Comparison of ENCODE assay signal across 10 cellular contexts in genomic region chr11:7252683-7253213, GRCh38. TPM values are rescaled to one million over a fixed set of nuclear protein-coding genes. Genes with fewer than 3 reads are reported as not detected.
DNase-seq lines count a peak whose midpoint lies in the region; ATAC-seq and TF ChIP-seq lines count a peak whose summit lies in the region.
"Had no signal": no experiment of that assay in that cellular context is flagged by ENCODE, and none has a peak within 500 bp of the region (broad histone marks: within the 10 kb centered on the region; RNA-seq: fewer than 3 reads in every experiment).

No MANE protein-coding gene starts in this region.

- H3K9ac ChIP-seq in mesenchymal stem cell (ENCODE audit: low read length) = no peak overlapping the region
- H3K9ac ChIP-seq: BLaER1 treated with 17β-estradiol and CSF1 and Interleukin-3, amounts not matched to agents 10 nM and 100 nM had no signal

- H3K18ac ChIP-seq in mesenchymal stem cell (ENCODE audit: low read depth in 1 of 2, low read length in 2 of 2) = no peak overlapping the region

- no peak for TF ChIP-seq CTCF in coronary artery (IDR thresholded peaks at IDR 0.05)
- TF ChIP-seq CTCF in tibial artery (IDR thresholded peaks at IDR 0.05) = no peak

- intact Hi-C loops in activated naive CD4-positive, alpha-beta T cell treated with anti-CD3 and anti-CD28 coated beads for 36 hours (cut with micrococcal nuclease) = no loop called here
- intact Hi-C loops in tibial artery (cut with DNase I; ENCODE audit: low total_unique reads) = no loop called here

- H2BK15ac ChIP-seq in mesenchymal stem cell (ENCODE audit: low read depth, poor library complexity, severe bottlenecking) = no peak overlapping the region

- no peak for ATAC-seq in activated naive CD4-positive, alpha-beta T cell treated with anti-CD3 and anti-CD28 coated beads, Interleukin-2, amount 50 U/mL, for 72 hours
- ATAC-seq in GM18861 (IDR thresholded peaks at IDR 0.05; ENCODE audit: unreplicated experiment) = no peak

- no peaks in the 10 kb centered on the region for H3K36me3 ChIP-seq in mesenchymal stem cell (ENCODE audit: control insufficient read depth in 1 of 2, insufficient read depth in 2 of 2, low read depth in 1 of 2, low read length in 2 of 2)
- H3K36me3 ChIP-seq in tibial artery = no peaks in the 10 kb centered on the region
- H3K36me3 ChIP-seq: BLaER1 treated with 17β-estradiol and CSF1 and Interleukin-3, amounts not matched to agents 10 nM and 100 nM had no signal

- peak overlapping the region; percentile 90 for H3K4me3 ChIP-seq in coronary artery
- H3K4me3 ChIP-seq in mesenchymal stem cell (ENCODE audit: insufficient read depth in 1 of 2, low read depth in 1 of 2, low read length in 2 of 2) = no peak overlapping the region
- peak overlapping the region; percentile 45 to 57 for H3K4me3 ChIP-seq in tibial artery
- H3K4me3 ChIP-seq: BLaER1 treated with 17β-estradiol and CSF1 and Interleukin-3, amounts not matched to agents 10 nM and 100 nM had no signal

- H3K4ac ChIP-seq in mesenchymal stem cell (ENCODE audit: low read depth in 1 of 2, low read length in 2 of 2) = no peak overlapping the region

- no peak for DNase-seq in activated naive CD4-positive, alpha-beta T cell treated with anti-CD3 and anti-CD28 coated beads for 36 hours
- DNase-seq in activated naive CD4-positive, alpha-beta T cell treated with anti-CD3 and anti-CD28 coated beads, Interleukin-2, amount 50 U/mL, for 72 hours (ENCODE audit: low spot score in 2 of 2) = no peak
- DNase-seq in coronary artery (ENCODE audit: low spot score) = no peak
- no peak for DNase-seq in mesenchymal stem cell
- peak in 1 of 2 donors; percentile 60 for DNase-seq in tibial artery
- no peak for DNase-seq in pons (ENCODE audit: low spot score)
- no peak for DNase-seq in occipital lobe (lab: John Stamatoyannopoulos, UW)
- DNase-seq: NCI-H524 treated with DMSO at 0.1 percent for 48 hours had no signal

- H3K4me3 Mint-ChIP-seq in activated naive CD4-positive, alpha-beta T cell treated with anti-CD3 and anti-CD28 coated beads for 36 hours = peak overlapping the region; percentile 38

- H4K91ac ChIP-seq in mesenchymal stem cell (ENCODE audit: low read length) = no peak overlapping the region

- H2BK12ac ChIP-seq in mesenchymal stem cell (ENCODE audit: low read length in 2 of 2) = no peak overlapping the region

- peak overlapping the region; percentile 98 for H3K4me2 ChIP-seq in mesenchymal stem cell (ENCODE audit: low read length, poor library complexity, severe bottlenecking)
- H3K4me2 ChIP-seq: BLaER1 treated with 17β-estradiol and CSF1 and Interleukin-3, amounts not matched to agents 10 nM and 100 nM had no signal

- no peak overlapping the region for H4K8ac ChIP-seq in mesenchymal stem cell (ENCODE audit: low read length)

- WGBS in mesenchymal stem cell = 10% methylated on average over 32 of the region's 33 CpGs

- H2BK5ac ChIP-seq in mesenchymal stem cell (ENCODE audit: low read depth, low read length, poor library complexity, severe bottlenecking) = no peak overlapping the region

- no peak overlapping the region for H2AK5ac ChIP-seq in mesenchymal stem cell (ENCODE audit: low read length, severe bottlenecking)

- H3K9me3 ChIP-seq in mesenchymal stem cell (ENCODE audit: control insufficient read depth, low read length) = no peaks in the 10 kb centered on the region
- no peaks in the 10 kb centered on the region for H3K9me3 ChIP-seq in tibial artery

- H3K27me3 Mint-ChIP-seq in activated naive CD4-positive, alpha-beta T cell treated with anti-CD3 and anti-CD28 coated beads for 36 hours (ENCODE audit: low read depth) = peaks cover 51% of the 10 kb centered on the region

- CTCF ChIA-PET in activated naive CD4-positive, alpha-beta T cell treated with anti-CD3 and anti-CD28 coated beads for 36 hours (lab: Charles Lee) = no interaction called here

- no peak overlapping the region for H2AFZ ChIP-seq in mesenchymal stem cell (ENCODE audit: low read depth, low read length)

- H3K14ac ChIP-seq in mesenchymal stem cell (ENCODE audit: low read length in 2 of 2) = no peak overlapping the region

- no peaks in the 10 kb centered on the region for H3K4me1 Mint-ChIP-seq in activated naive CD4-positive, alpha-beta T cell treated with anti-CD3 and anti-CD28 coated beads for 36 hours (ENCODE audit: low read depth)

- no peaks in the 10 kb centered on the region for H3K79me1 ChIP-seq in mesenchymal stem cell (replicated peaks; ENCODE audit: low read length, poor library complexity, severe bottlenecking)

- H3K4me1 ChIP-seq in mesenchymal stem cell (ENCODE audit: control insufficient read depth, insufficient read depth, low read depth, low read length) (peaks cover 16% of the 10 kb centered on the region), tibial artery (peaks cover 0 to 18% (median 13%) of the 10 kb centered on the region in 4 donors)
- H3K4me1 ChIP-seq: BLaER1 treated with 17β-estradiol and CSF1 and Interleukin-3, amounts not matched to agents 10 nM and 100 nM had no signal

- no peaks in the 10 kb centered on the region for H3K9me3 Mint-ChIP-seq in activated naive CD4-positive, alpha-beta T cell treated with anti-CD3 and anti-CD28 coated beads for 36 hours
- H3K9me3 Mint-ChIP-seq in activated naive CD4-positive, alpha-beta T cell treated with anti-CD3 and anti-CD28 coated beads, Interleukin-2, amount 50 U/mL, for 72 hours = no peaks in the 10 kb centered on the region

- no peak overlapping the region for H3K23ac ChIP-seq in mesenchymal stem cell (ENCODE audit: low read length in 2 of 2)

- H3K27me3 ChIP-seq in mesenchymal stem cell (ENCODE audit: control insufficient read depth in 1 of 2, insufficient read depth in 1 of 2, low read length in 2 of 2) (peaks cover 50 to 64% of the 10 kb centered on the region in 2 experiments), tibial artery (peaks cover 0 to 25% of the 10 kb centered on the region in 2 donors)
- H3K27me3 ChIP-seq: BLaER1 treated with 17β-estradiol and CSF1 and Interleukin-3, amounts not matched to agents 10 nM and 100 nM had no signal

- H3K27ac Mint-ChIP-seq in activated naive CD4-positive, alpha-beta T cell treated with anti-CD3 and anti-CD28 coated beads for 36 hours = no peak overlapping the region
- no peak overlapping the region for H3K27ac Mint-ChIP-seq in activated naive CD4-positive, alpha-beta T cell treated with anti-CD3 and anti-CD28 coated beads, Interleukin-2, amount 50 U/mL, for 72 hours

- H2BK120ac ChIP-seq in mesenchymal stem cell (ENCODE audit: low read depth, low read length) = no peak overlapping the region

- H3K27ac ChIP-seq in coronary artery (peak overlapping the region; percentile 4 to 66), mesenchymal stem cell (ENCODE audit: low read length, poor library complexity, severe bottlenecking) (no peak overlapping the region), tibial artery (no peak overlapping the region)
- H3K27ac ChIP-seq: BLaER1 treated with 17β-estradiol and CSF1 and Interleukin-3, amounts not matched to agents 10 nM and 100 nM had no signal

- H3K36me3 Mint-ChIP-seq in activated naive CD4-positive, alpha-beta T cell treated with anti-CD3 and anti-CD28 coated beads for 36 hours (ENCODE audit: low read depth) = no peaks in the 10 kb centered on the region
- peaks cover 0 to 4% of the 10 kb centered on the region in 2 donors for H3K36me3 Mint-ChIP-seq in activated naive CD4-positive, alpha-beta T cell treated with anti-CD3 and anti-CD28 coated beads, Interleukin-2, amount 50 U/mL, for 72 hours

RNA-seq across cellular contexts. Expression of gene SYT9, which starts 1.0 kb away (rescaled TPM):
- not detected for total RNA-seq in activated naive CD4-positive, alpha-beta T cell treated with anti-CD3 and anti-CD28 coated beads for 36 hours
- under 1 TPM in 1 of 2 donors, not detected in 1; 0.08 TPM for total RNA-seq in activated naive CD4-positive, alpha-beta T cell treated with anti-CD3 and anti-CD28 coated beads, Interleukin-2, amount 50 U/mL, for 72 hours
- polyA plus RNA-seq in mesenchymal stem cell (2013, experiment 1 of 2) = not detected
- not detected for polyA plus RNA-seq in mesenchymal stem cell (2013, experiment 2 of 2)
- total RNA-seq in occipital lobe = 4.7 TPM

Comparison
In these comparisons a context has a peak if more than half of its experiments do, and no peak if none do; other contexts are left out.
1. H3K27ac ChIP-seq: peak in coronary artery (2 of 2); none in mesenchymal stem cell (single experiment) and tibial artery (0 of 2).
2. H3K4me3 ChIP-seq: peak in coronary artery (single experiment) and tibial artery (2 of 2); none in mesenchymal stem cell (0 of 2).